8 cellular contexts compared by ENCODE assay signal in genomic region chr4:52861171-52861873, GRCh38. TPM values are rescaled to one million over a fixed set of nuclear protein-coding genes. Genes with fewer than 3 reads are reported as not detected.
DNase-seq lines count a peak whose midpoint lies in the region; ATAC-seq and TF ChIP-seq lines count a peak whose summit lies in the region.

No MANE protein-coding gene starts in this region.

- H3K4me1 Mint-ChIP-seq in activated CD4-positive, alpha-beta T cell treated with anti-CD3 and anti-CD28 coated beads for 36 hours: peaks cover 9% of the 10 kb centered on the region

- DNase-seq in activated CD4-positive, alpha-beta T cell treated with anti-CD3 and anti-CD28 coated beads for 36 hours: peak; percentile 14
- DNase-seq in activated CD4-positive, alpha-beta T cell treated with anti-CD3 and anti-CD28 coated beads for 48 hours: no peak
- DNase-seq in ascending aorta (ENCODE audit: low spot score in 2 of 2): no peak
- DNase-seq in left lung: no peak
- DNase-seq in SKM-1 (lab: John Stamatoyannopoulos, UW; ENCODE audit: unreplicated experiment): no peak
- DNase-seq in hippocampal formation (lab: John Stamatoyannopoulos, UW): no peak
- no peak for DNase-seq in SKM-1 treated with dmso at 0.1 percent for 144 hours (lab: John Stamatoyannopoulos, UW; ENCODE audit: unreplicated experiment)

- no peaks in the 10 kb centered on the region for H3K27me3 ChIP-seq in ascending aorta
- peaks cover 13 to 34% of the 10 kb centered on the region in 2 donors for H3K27me3 ChIP-seq in left lung
- peaks cover 10% of the 10 kb centered on the region for H3K27me3 ChIP-seq in thymus (ENCODE audit: control insufficient read depth, insufficient read depth)

- H3K4me1 ChIP-seq in ascending aorta: peaks cover 0 to 17% of the 10 kb centered on the region in 2 donors
- peaks cover 19% of the 10 kb centered on the region in 2 donors for H3K4me1 ChIP-seq in left lung
- peaks cover 4% of the 10 kb centered on the region for H3K4me1 ChIP-seq in thymus (ENCODE audit: control insufficient read depth, insufficient read depth, low read length)

- peak overlapping the region; percentile 73 for H3K27ac Mint-ChIP-seq in activated CD4-positive, alpha-beta T cell treated with anti-CD3 and anti-CD28 coated beads for 36 hours

- peaks cover 3% of the 10 kb centered on the region for H3K36me3 Mint-ChIP-seq in activated CD4-positive, alpha-beta T cell treated with anti-CD3 and anti-CD28 coated beads for 36 hours (ENCODE audit: low read depth)

- H3K36me3 ChIP-seq in ascending aorta (peaks cover 0 to 8% of the 10 kb centered on the region in 2 donors), left lung (no peaks in the 10 kb centered on the region), thymus (ENCODE audit: control insufficient read depth, insufficient read depth) (no peaks in the 10 kb centered on the region)

- POLR2A ChIA-PET in activated CD4-positive, alpha-beta T cell treated with anti-CD3 and anti-CD28 coated beads for 36 hours (lab: Charles Lee): no interaction called here

- peaks cover 36% of the 10 kb centered on the region for H3K27me3 Mint-ChIP-seq in activated CD4-positive, alpha-beta T cell treated with anti-CD3 and anti-CD28 coated beads for 36 hours

- peak overlapping the region; percentile 72 to 80 for H3K4me3 ChIP-seq in ascending aorta
- H3K4me3 ChIP-seq in left lung: peak overlapping the region; percentile 50 to 53
- peak overlapping the region; percentile 53 for H3K4me3 ChIP-seq in thymus (ENCODE audit: low read length)

- TF ChIP-seq CTCF in ascending aorta (IDR thresholded peaks at IDR 0.05): no peak
- TF ChIP-seq CTCF in left lung (IDR thresholded peaks at IDR 0.05): no peak

- H3K9me3 ChIP-seq in ascending aorta (no peaks in the 10 kb centered on the region), left lung (peaks cover 0 to 10% of the 10 kb centered on the region in 2 donors), thymus (ENCODE audit: control insufficient read depth) (no peaks in the 10 kb centered on the region)

- intact Hi-C loops in activated CD4-positive, alpha-beta T cell treated with anti-CD3 and anti-CD28 coated beads for 36 hours (cut with DNase I, micrococcal nuclease): loop anchor here in 1 of 2 experiments (5.0 kb wide), 2 partner anchors 39 to 1019 kb away; partner anchors contain the start of gene DCUN1D4
- intact Hi-C loops in ascending aorta (cut with DNase I) (loop anchor here (5.0 to 10.0 kb wide), 4 partner anchors 149 to 1019 kb away; partner anchors contain the start of genes DCUN1D4 and SGCB), left lung (cut with DNase I) (no loop called here)

- peak overlapping the region; percentile 68 to 79 for H3K27ac ChIP-seq in ascending aorta
- H3K27ac ChIP-seq in left lung: no peak overlapping the region
- H3K27ac ChIP-seq in thymus (ENCODE audit: low read depth): no peak overlapping the region

- no peak for ATAC-seq in activated CD4-positive, alpha-beta T cell treated with anti-CD3 and anti-CD28 coated beads for 36 hours
- ATAC-seq in left lung: no peak

- CTCF ChIA-PET in activated CD4-positive, alpha-beta T cell treated with anti-CD3 and anti-CD28 coated beads for 36 hours (lab: Charles Lee): interaction anchor here (0.8 kb wide), 1 partner anchor 135 kb away, joined by 3 read pairs; no protein-coding TSS in a partner anchor

- peak overlapping the region; percentile 63 for H3K4me3 Mint-ChIP-seq in activated CD4-positive, alpha-beta T cell treated with anti-CD3 and anti-CD28 coated beads for 36 hours

- peaks cover 6% of the 10 kb centered on the region for H3K9me3 Mint-ChIP-seq in activated CD4-positive, alpha-beta T cell treated with anti-CD3 and anti-CD28 coated beads for 36 hours (ENCODE audit: low read depth)

- WGBS in thymus: 60% methylated on average over 27 of the region's 27 CpGs

RNA-seq across cellular contexts. Expression of gene RASL11B, which starts 0.8 kb away (rescaled TPM):
- under 1 TPM; 0.23 to 0.25 TPM for total RNA-seq in activated CD4-positive, alpha-beta T cell treated with anti-CD3 and anti-CD28 coated beads for 36 hours
- not detected for total RNA-seq in ascending aorta
- 1 to 10 TPM in 1 of 2 donors, under 1 TPM in 1; 0.52 to 3.4 TPM for total RNA-seq in left lung
- 1.2 TPM for polyA plus RNA-seq in thymus

Comparison
In these comparisons a context has a peak if more than half of its experiments do, and no peak if none do; other contexts are left out.
1. H3K27ac ChIP-seq: peak in ascending aorta (2 of 2); none in left lung (0 of 2) and thymus (single experiment).
2. Peak in every context shown above with its lines, with median percentiles within 50 percentile points of each other: H3K4me3 ChIP-seq.